ENCODE assay signal across 21 cellular contexts in genomic region chr2:234430892-234431291, GRCh38.
"Had no signal": no experiment of that assay in that cellular context is flagged by ENCODE, and none has a peak within 500 bp of the region (broad histone marks: within the 10 kb centered on the region; RNA-seq: fewer than 3 reads in every experiment).

No MANE protein-coding gene starts in this region.

- H3K27ac ChIP-seq: brain microvascular endothelial cell, colonic mucosa, spleen, tibial artery had no signal

- H3K4me3 Mint-ChIP-seq: activated B cell treated with CpG ODN at 0.5 μM for 24 hours; activated CD4-positive, alpha-beta memory T cell treated with anti-CD3 and anti-CD28 coated beads for 36 hours; activated naive CD4-positive, alpha-beta T cell treated with anti-CD3 and anti-CD28 coated beads for 36 hours; central memory CD8-positive, alpha-beta T cell; memory B cell had no signal

- H3K27me3 Mint-ChIP-seq: activated B cell treated with CpG ODN at 0.5 μM for 24 hours; activated CD4-positive, alpha-beta memory T cell treated with anti-CD3 and anti-CD28 coated beads for 36 hours; central memory CD8-positive, alpha-beta T cell; memory B cell; naive B cell had no signal

- H3K4me1 ChIP-seq: colonic mucosa had no signal

- H3K27me3 ChIP-seq: brain microvascular endothelial cell, colonic mucosa, spleen, tibial artery had no signal

- ATAC-seq: left ventricle myocardium superior, mucosa of descending colon had no signal

- H3K27ac Mint-ChIP-seq: activated B cell treated with CpG ODN at 0.5 μM for 24 hours; activated naive CD4-positive, alpha-beta T cell treated with anti-CD3 and anti-CD28 coated beads for 36 hours; activated T-helper 2 cell treated with anti-CD3 and anti-CD28 coated beads, Interferon-gamma antibody, Interleukin-2, Interleukin-4, amounts not matched to agents 10 μg/mL and 5 μg/mL and 100 μg/mL, durations not matched to agents 14 hours and 24 hours and 36 hours; memory B cell had no signal

- H3K9me3 ChIP-seq: colonic mucosa, mucosa of descending colon, spleen, tibial artery had no signal

- DNase-seq: activated B cell treated with CpG ODN at 0.5 μM for 24 hours; activated CD4-positive, alpha-beta memory T cell treated with anti-CD3 and anti-CD28 coated beads for 36 hours; activated CD4-positive, alpha-beta T cell treated with anti-CD3 and anti-CD28 coated beads for 4 hours; activated naive CD4-positive, alpha-beta T cell treated with anti-CD3 and anti-CD28 coated beads for 36 hours; activated T-cell treated with anti-CD3 and anti-CD28 coated beads for 4 hours; aorta; brain microvascular endothelial cell; colonic mucosa; effector CD4-positive, alpha-beta T cell; head of caudate nucleus; left ventricle myocardium superior; mucosa of descending colon; naive B cell; nucleus accumbens; spleen; stimulated activated naive CD4-positive, alpha-beta T cell treated with Interleukin-2 at 50 U/mL for 16 hours; T-helper 9 cell; tibial artery had no signal

- H3K36me3 Mint-ChIP-seq: activated CD4-positive, alpha-beta memory T cell treated with anti-CD3 and anti-CD28 coated beads for 36 hours; memory B cell; naive B cell had no signal

- H3K36me3 ChIP-seq: brain microvascular endothelial cell, colonic mucosa, spleen, tibial artery had no signal

- H3K9me3 Mint-ChIP-seq: activated B cell treated with CpG ODN at 0.5 μM for 24 hours; activated CD4-positive, alpha-beta memory T cell treated with anti-CD3 and anti-CD28 coated beads for 36 hours; activated naive CD4-positive, alpha-beta T cell treated with anti-CD3 and anti-CD28 coated beads for 36 hours; activated T-helper 2 cell treated with anti-CD3 and anti-CD28 coated beads, Interferon-gamma antibody, Interleukin-2, Interleukin-4, amounts not matched to agents 10 μg/mL and 5 μg/mL and 100 μg/mL, durations not matched to agents 14 hours and 24 hours and 36 hours; central memory CD8-positive, alpha-beta T cell; memory B cell; naive B cell had no signal

- H3K4me3 ChIP-seq: colonic mucosa, mucosa of descending colon, spleen, tibial artery had no signal
